ENCODE assay signal across 16 cellular contexts in the genomic region with DNA sequence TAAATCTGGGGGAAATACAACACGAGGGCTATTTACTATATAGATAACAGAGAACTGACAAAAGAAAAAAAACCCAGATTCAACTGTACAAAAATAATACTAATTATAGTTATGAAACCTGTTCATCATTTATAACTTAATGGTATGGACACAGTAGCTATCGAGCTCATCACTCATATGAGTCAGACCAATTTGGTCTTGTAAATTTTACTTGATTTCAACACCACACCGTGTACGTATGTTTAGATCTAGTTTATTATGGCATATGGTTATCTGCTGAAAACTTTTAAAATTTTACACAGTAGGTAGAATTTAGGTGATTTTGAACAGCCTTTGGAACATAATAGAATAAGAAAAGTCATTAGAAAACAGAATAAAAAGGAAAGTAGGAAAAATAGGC.
"Had no signal": no experiment of that assay in that cellular context is flagged by ENCODE, and none has a peak within 500 bp of the region (broad histone marks: within the 10 kb centered on the region; RNA-seq: fewer than 3 reads in every experiment).

No MANE protein-coding gene starts in this region.

- DNase-seq: effector memory CD4-positive, alpha-beta T cell; heart right ventricle; hypothalamus; kidney glomerular epithelial cell; occipital lobe; pancreas; sigmoid colon; stimulated activated CD4-positive, alpha-beta T cell treated with anti-CD3 and anti-CD28 coated beads, Interleukin-2, amount 100 ng/mL, for 48 hours; stimulated activated naive CD4-positive, alpha-beta T cell treated with Interleukin-2 at 50 U/mL for 16 hours; thyroid gland had no signal

- H3K27ac Mint-ChIP-seq: natural killer cell treated with Interleukin-12 subunit alpha and Interleukin-12 subunit beta and Interleukin-15 and Interleukin-18, amount 100 ng/mL, for 72 hours; progenitor cell of endocrine pancreas; type B pancreatic cell had no signal

- H3K27ac ChIP-seq: sigmoid colon, skin epidermis, suprapubic skin, thyroid gland had no signal

- H3K9me3 Mint-ChIP-seq: natural killer cell treated with Interleukin-12 subunit alpha and Interleukin-12 subunit beta and Interleukin-15 and Interleukin-18, amount 100 ng/mL, for 72 hours; type B pancreatic cell had no signal

- H3K4me3 Mint-ChIP-seq: natural killer cell treated with Interleukin-12 subunit alpha and Interleukin-12 subunit beta and Interleukin-15 and Interleukin-18, amount 100 ng/mL, for 72 hours; type B pancreatic cell had no signal

- ATAC-seq: esophagus mucosa; natural killer cell treated with Interleukin-12 subunit alpha and Interleukin-12 subunit beta and Interleukin-15 and Interleukin-18, amount 100 ng/mL, for 72 hours had no signal

- H3K9me3 ChIP-seq: heart right ventricle, pancreas, sigmoid colon, suprapubic skin, thyroid gland had no signal

- H3K27me3 ChIP-seq: heart right ventricle, pancreas, sigmoid colon, suprapubic skin, thyroid gland had no signal

- H3K36me3 Mint-ChIP-seq: natural killer cell treated with Interleukin-12 subunit alpha and Interleukin-12 subunit beta and Interleukin-15 and Interleukin-18, amount 100 ng/mL, for 72 hours; type B pancreatic cell had no signal

- H3K4me3 ChIP-seq: heart right ventricle, pancreas, sigmoid colon, skin epidermis, suprapubic skin, thyroid gland had no signal

- H3K36me3 ChIP-seq: heart right ventricle, pancreas, sigmoid colon, suprapubic skin, thyroid gland had no signal

- H3K4me1 ChIP-seq: suprapubic skin had no signal
